Comparison of ENCODE assay signal across 17 cellular contexts in the genomic region with DNA sequence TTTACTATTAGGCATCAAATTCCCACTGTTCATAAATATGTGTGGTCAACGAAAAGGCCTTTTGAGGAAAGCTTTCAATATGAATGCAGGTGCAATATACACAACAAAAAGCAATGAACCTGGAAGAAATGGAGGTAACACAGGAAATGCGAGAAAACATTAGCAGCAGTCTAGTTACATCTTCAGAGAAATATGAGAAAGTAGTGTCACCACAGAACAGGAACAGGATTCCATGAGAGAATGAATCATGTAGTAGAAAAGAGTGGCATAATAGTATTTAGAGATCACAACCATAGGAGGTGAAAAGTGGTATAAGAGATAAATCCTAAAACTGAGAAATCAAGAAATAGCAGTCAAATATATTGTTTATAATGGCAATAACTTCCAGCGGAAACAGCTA.
"Had no signal": no experiment of that assay in that cellular context is flagged by ENCODE, and none has a peak within 500 bp of the region (broad histone marks: within the 10 kb centered on the region; RNA-seq: fewer than 3 reads in every experiment).

No MANE protein-coding gene starts in this region.

- H3K9me3 ChIP-seq: gastroesophageal sphincter, left lung, prostate gland, testis, upper lobe of right lung had no signal

- H3K36me3 Mint-ChIP-seq: memory B cell had no signal

- H3K4me1 Mint-ChIP-seq: activated CD4-positive, alpha-beta memory T cell treated with anti-CD3 and anti-CD28 coated beads, Interleukin-2, amount 10 ng/mL, durations not matched to agents 7 days and 5 days; endodermal cell; memory B cell; neural crest cell had no signal

- H3K9me3 Mint-ChIP-seq: activated CD4-positive, alpha-beta memory T cell treated with anti-CD3 and anti-CD28 coated beads, Interleukin-2, amount 10 ng/mL, durations not matched to agents 7 days and 5 days; activated T-cell treated with anti-CD3 and anti-CD28 coated beads, Interleukin-2, amount 50 U/mL, for 4 hours; endodermal cell; memory B cell; neural crest cell; stimulated activated naive CD8-positive, alpha-beta T cell treated with anti-CD3 and anti-CD28 coated beads, Interleukin-15, Interleukin-2, amounts not matched to agents 100 ng/mL and 50 ng/mL, for 24 hours had no signal

- H3K27ac Mint-ChIP-seq: activated CD4-positive, alpha-beta memory T cell treated with anti-CD3 and anti-CD28 coated beads, Interleukin-2, amount 10 ng/mL, durations not matched to agents 7 days and 5 days; endodermal cell; memory B cell; stimulated activated naive CD8-positive, alpha-beta T cell treated with anti-CD3 and anti-CD28 coated beads, Interleukin-15, Interleukin-2, amounts not matched to agents 100 ng/mL and 50 ng/mL, for 24 hours had no signal

- DNase-seq: activated CD4-positive, alpha-beta memory T cell treated with anti-CD3 and anti-CD28 coated beads, Interleukin-2, amount 10 ng/mL, durations not matched to agents 7 days and 5 days; activated CD4-positive, alpha-beta T cell treated with anti-CD3 and anti-CD28 coated beads for 4 hours; activated effector memory CD4-positive, alpha-beta T cell treated with Interleukin-2 at 50 U/mL for 16 hours; activated naive CD4-positive, alpha-beta T cell treated with anti-CD3 and anti-CD28 coated beads, Interleukin-2, amount 50 U/mL, for 16 hours; activated T-cell treated with anti-CD3 and anti-CD28 coated beads, Interleukin-2, amount 50 U/mL, for 4 hours; endodermal cell; islet precursor cell; left lung; right cardiac atrium; T-helper 2 cell; testis; upper lobe of right lung had no signal

- H3K4me3 Mint-ChIP-seq: activated CD4-positive, alpha-beta memory T cell treated with anti-CD3 and anti-CD28 coated beads, Interleukin-2, amount 10 ng/mL, durations not matched to agents 7 days and 5 days; activated T-cell treated with anti-CD3 and anti-CD28 coated beads, Interleukin-2, amount 50 U/mL, for 4 hours; endodermal cell; memory B cell; neural crest cell; stimulated activated naive CD8-positive, alpha-beta T cell treated with anti-CD3 and anti-CD28 coated beads, Interleukin-15, Interleukin-2, amounts not matched to agents 100 ng/mL and 50 ng/mL, for 24 hours had no signal

- H3K27me3 Mint-ChIP-seq: activated CD4-positive, alpha-beta memory T cell treated with anti-CD3 and anti-CD28 coated beads, Interleukin-2, amount 10 ng/mL, durations not matched to agents 7 days and 5 days; stimulated activated naive CD8-positive, alpha-beta T cell treated with anti-CD3 and anti-CD28 coated beads, Interleukin-15, Interleukin-2, amounts not matched to agents 100 ng/mL and 50 ng/mL, for 24 hours had no signal

- ATAC-seq: activated T-cell treated with anti-CD3 and anti-CD28 coated beads, Interleukin-2, amount 50 U/mL, for 4 hours; gastroesophageal sphincter; left lung; right cardiac atrium; upper lobe of right lung had no signal
